In the genomic region with DNA sequence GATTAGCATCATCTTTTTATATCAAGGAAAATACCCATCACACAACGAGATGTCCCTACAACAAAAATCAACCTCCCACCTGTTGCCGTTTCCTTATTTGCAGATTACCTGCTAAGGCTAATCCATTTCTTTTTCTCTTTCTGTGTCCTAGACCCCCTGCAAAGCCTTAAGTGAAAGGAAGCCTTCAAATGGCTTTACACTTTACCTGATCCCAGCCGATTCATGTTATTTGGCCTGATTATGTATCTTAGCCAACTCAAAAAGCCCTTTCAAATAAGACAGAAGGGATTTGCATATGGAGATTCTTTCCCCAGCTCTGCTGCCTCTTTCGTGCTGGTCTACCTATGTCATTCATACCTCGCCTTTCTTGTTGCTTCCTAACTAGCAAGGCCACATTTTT, we compare ENCODE assay signal across 1 cellular context.
TF ChIP-seq lines count a peak whose summit lies in the region.

No MANE protein-coding gene starts in this region.

TF ChIP-seq in HCT116, 20 proteins besides CTCF, POLR2A, EP300 and RAD21 (continued from another document):
- no peak for TF ChIP-seq ELF1 (IDR thresholded peaks at IDR 0.05; ENCODE audit: borderline replicate concordance, low read depth)
- TF ChIP-seq ZNF274 (IDR thresholded peaks at IDR 0.05; ENCODE audit: low read depth, low read length), result no peak
- no peak for TF ChIP-seq FOSL1 (IDR thresholded peaks at IDR 0.05; ENCODE audit: low read depth)
